8 cellular contexts compared by ENCODE assay signal in the genomic region with DNA sequence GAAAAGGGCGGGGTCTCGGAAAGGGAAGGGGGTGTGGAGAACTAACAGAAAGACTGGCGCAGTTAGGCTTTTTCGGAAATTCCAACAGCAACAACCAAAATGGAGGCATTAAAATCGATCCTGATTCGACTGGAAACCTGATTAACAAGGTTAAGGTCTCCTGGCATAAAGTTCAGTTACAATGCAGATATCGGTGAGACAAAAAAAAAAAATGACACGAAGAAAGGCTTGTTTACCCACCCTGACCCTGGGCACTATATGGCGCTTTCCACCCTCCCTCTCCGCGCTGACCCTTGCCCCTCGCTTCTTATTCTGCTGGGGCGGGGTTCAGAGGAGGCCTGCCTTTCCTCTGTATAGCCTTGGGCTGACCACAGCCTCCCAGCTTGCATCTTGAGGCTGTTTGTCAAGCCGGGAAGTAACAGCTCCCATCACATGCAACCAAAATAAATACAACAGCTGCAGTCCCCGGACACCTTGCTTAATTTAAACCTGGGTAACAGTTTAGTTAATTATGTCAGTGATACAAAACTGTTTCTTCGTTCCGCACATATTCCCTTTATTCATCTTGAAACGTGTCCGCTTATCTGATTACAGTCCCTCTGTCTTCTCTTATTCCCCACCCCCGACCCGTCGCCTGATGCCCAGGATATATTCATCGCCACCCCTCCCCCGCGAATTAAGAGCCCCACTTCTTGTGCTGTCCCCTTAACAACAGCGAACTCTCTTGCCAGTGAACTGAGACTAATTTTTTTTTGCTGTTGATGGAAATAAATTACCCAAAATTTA. TPM values are rescaled to one million over a fixed set of nuclear protein-coding genes. Genes with fewer than 3 reads are reported as not detected.
DNase-seq lines count a peak whose midpoint lies in the region; ATAC-seq and TF ChIP-seq lines count a peak whose summit lies in the region.

No MANE protein-coding gene starts in this region.

- H3K4me1 ChIP-seq in mucosa of descending colon (ENCODE audit: low read depth), result peaks cover 17% of the 10 kb centered on the region

- TF ChIP-seq CTCF in mucosa of descending colon (IDR thresholded peaks at IDR 0.05), result no peak

- intact Hi-C loops in mucosa of descending colon (cut with DNase I, micrococcal nuclease), result no loop called here

- peak overlapping the region; percentile 81 for H3K4me3 ChIP-seq in mucosa of descending colon

- H3K9me3 ChIP-seq in mucosa of descending colon, result no peaks in the 10 kb centered on the region

- peaks cover 4% of the 10 kb centered on the region for H3K36me3 ChIP-seq in mucosa of descending colon (ENCODE audit: low read depth)

- peak; percentile 16 for ATAC-seq in HG03045 (IDR thresholded peaks at IDR 0.05; ENCODE audit: unreplicated experiment)
- peak; percentile 67 for ATAC-seq in mucosa of descending colon

- peak; percentile 84 for TF ChIP-seq POLR2A in erythroblast (IDR thresholded peaks at IDR 0.05; ENCODE audit: low read length)

- DNase-seq in NK-92 treated with Interleukin-12 subunit alpha and Interleukin-12 subunit beta, amount 100 ng/mL, for 24 hours (lab: John Stamatoyannopoulos, UW), result peak; percentile 56
- DNase-seq in NK-92 (lab: John Stamatoyannopoulos, UW; ENCODE audit: unreplicated experiment) (no peak), NOMO-1 (lab: John Stamatoyannopoulos, UW; ENCODE audit: unreplicated experiment in 2 of 2) (peak; percentile 77 to 78), activated T-cell treated with anti-CD3 and anti-CD28 coated beads for 4 hours (peak; percentile 9), erythroblast (lab: John Stamatoyannopoulos, UW) (peak; percentile 85), mucosa of descending colon (peak; percentile 85 to 91 (median 88))
- DNase-seq in stimulated activated naive CD4-positive, alpha-beta T cell treated with Interleukin-2 at 50 U/mL for 16 hours (lab: John Stamatoyannopoulos, UW), result peak; percentile 39

RNA-seq across cellular contexts. Expression of gene PJA2, which starts 0.8 kb away (rescaled TPM):
- 100 to 1,000 TPM in 1 of 3 donors, 10 to 100 TPM in 2; 76.5 to 139 (median 83.7) TPM for total RNA-seq in mucosa of descending colon
